8 cellular contexts compared by ENCODE assay signal in genomic region chr1:26692793-26693490, GRCh38. TPM values are rescaled to one million over a fixed set of nuclear protein-coding genes. Genes with fewer than 3 reads are reported as not detected.
DNase-seq lines count a peak whose midpoint lies in the region; TF ChIP-seq lines count a peak whose summit lies in the region.

No MANE protein-coding gene starts in this region.

- peaks cover 5% of the 10 kb centered on the region for H3K27me3 Mint-ChIP-seq in endothelial cell (ENCODE audit: unreplicated experiment)

- TF ChIP-seq CTCF in OCI-LY1 (IDR thresholded peaks at IDR 0.05; ENCODE audit: low read length), result no peak; the same call in 1 of the 2 replicates
- TF ChIP-seq CTCF in endothelial cell (IDR thresholded peaks at IDR 0.05; ENCODE audit: unreplicated experiment), result no peak

- no peaks in the 10 kb centered on the region for H3K9me2 ChIP-seq in OCI-LY1 (ENCODE audit: low read depth, low read length)

- H3K9ac ChIP-seq in HUES64 (ENCODE audit: low read depth, low read length) (peak overlapping the region; percentile 81), OCI-LY1 (ENCODE audit: low read length) (peak overlapping the region; percentile 87)

- peak overlapping the region; percentile 53 for H2AFZ ChIP-seq in ACC112 (ENCODE audit: low read length, unreplicated experiment)
- no peak overlapping the region for H2AFZ ChIP-seq in OCI-LY1 (ENCODE audit: low read length)

- H3F3A ChIP-seq in OCI-LY1 (ENCODE audit: insufficient read depth, low read length), result no peaks in the 10 kb centered on the region

- no peaks in the 10 kb centered on the region for H3K9me3 Mint-ChIP-seq in endothelial cell (ENCODE audit: unreplicated experiment)

- H4K20me1 ChIP-seq in OCI-LY1 (ENCODE audit: insufficient read depth, low read length), result no peaks in the 10 kb centered on the region

- WGBS in HUES64, result under 1% methylated on average over 34 of the region's 34 CpGs

- H3K9me3 ChIP-seq in HUES64 (ENCODE audit: insufficient read depth, low read depth, low read length), result no peaks in the 10 kb centered on the region
- H3K9me3 ChIP-seq in OCI-LY1 (ENCODE audit: low read length), result no peaks in the 10 kb centered on the region

- H3K27ac ChIP-seq in ACC112 (ENCODE audit: low read depth, low read length) (peak overlapping the region; percentile 91), HUES64 (ENCODE audit: low read depth, low read length) (peak overlapping the region; percentile 94), OCI-LY1 (ENCODE audit: low read depth, low read length, poor library complexity, severe bottlenecking) (peak overlapping the region; percentile 92)

- peaks cover 29% of the 10 kb centered on the region for H3K4me1 Mint-ChIP-seq in endothelial cell (ENCODE audit: unreplicated experiment)

- H3K27me3 ChIP-seq in ACC112 (ENCODE audit: insufficient read depth, low read length), result no peaks in the 10 kb centered on the region
- H3K27me3 ChIP-seq in HUES64 (ENCODE audit: insufficient read depth, low read length), result no peaks in the 10 kb centered on the region
- no peaks in the 10 kb centered on the region for H3K27me3 ChIP-seq in OCI-LY1 (ENCODE audit: insufficient read depth, low read length)

- H3K4me3 Mint-ChIP-seq in endothelial cell (ENCODE audit: unreplicated experiment), result peak overlapping the region; percentile 92

- DNase-seq in activated CD8-positive, alpha-beta memory T cell treated with anti-CD3 and anti-CD28 coated beads, Interleukin-2, amount 50 U/mL, for 48 hours, result peak; percentile 89
- DNase-seq in endothelial cell (ENCODE audit: low spot score), result peak; percentile 93
- DNase-seq in mesenteric fat pad (ENCODE audit: low spot score), result peak; percentile 93
- peak; percentile 73 for DNase-seq in stimulated activated CD8-positive, alpha-beta memory T cell treated with anti-CD3 and anti-CD28 coated beads, Interleukin-12 subunit alpha, Interleukin-12 subunit beta, amount 100 ng/mL, for 4 hours (ENCODE audit: low read depth)

- H3K4me3 ChIP-seq in ACC112 (ENCODE audit: low read depth, low read length), result peak overlapping the region; percentile 83
- H3K4me3 ChIP-seq in HUES64 (ENCODE audit: low read length), result peak overlapping the region; percentile 69
- peak overlapping the region; percentile 88 for H3K4me3 ChIP-seq in OCI-LY1 (ENCODE audit: low read depth, low read length, poor library complexity, severe bottlenecking)

- peak overlapping the region; percentile 99 for H3K27ac Mint-ChIP-seq in endothelial cell (ENCODE audit: unreplicated experiment)

- no peaks in the 10 kb centered on the region for H3K36me3 Mint-ChIP-seq in endothelial cell (ENCODE audit: low read depth, unreplicated experiment)

- peak; percentile 59 for TF ChIP-seq POLR2A in GM18951 (IDR thresholded peaks at IDR 0.05; ENCODE audit: extremely low read depth, insufficient read depth, insufficient read length)

- peak overlapping the region; percentile 85 for H3K4me2 ChIP-seq in OCI-LY1 (ENCODE audit: low read length)

- H3K4me1 ChIP-seq in ACC112 (ENCODE audit: control insufficient read depth, insufficient read depth, low read length, unreplicated experiment) (peaks cover 31% of the 10 kb centered on the region), HUES64 (ENCODE audit: insufficient read depth, low read length) (peaks cover 23% of the 10 kb centered on the region), OCI-LY1 (ENCODE audit: insufficient read depth, low read length, severe bottlenecking) (peaks cover 32% of the 10 kb centered on the region)

- in situ Hi-C loops in GM18951 (cut with MboI; ENCODE audit: low sequenced_read_pairs, unreplicated experiment), result no loop called here

- H3K36me3 ChIP-seq in ACC112 (ENCODE audit: insufficient read depth, low read length) (no peaks in the 10 kb centered on the region), HUES64 (ENCODE audit: insufficient read depth, low read length) (no peaks in the 10 kb centered on the region), OCI-LY1 (ENCODE audit: insufficient read depth, low read length) (peaks cover 8% of the 10 kb centered on the region)

- H3K79me2 ChIP-seq in ACC112 (ENCODE audit: control insufficient read depth, insufficient read depth, low read length, unreplicated experiment) (peaks cover 29% of the 10 kb centered on the region), OCI-LY1 (ENCODE audit: insufficient read depth, low read length) (peaks cover 17% of the 10 kb centered on the region)

RNA-seq across cellular contexts. Expression of gene ARID1A, which starts 2.9 kb away (rescaled TPM):
- polyA plus RNA-seq in HUES64 (2013, experiment 1 of 2), result 57.4 TPM
- polyA plus RNA-seq in HUES64 (2013, experiment 2 of 2), result 60.9 TPM
- total RNA-seq in endothelial cell (ENCODE audit: unreplicated experiment) (115 TPM), mesenteric fat pad (64.2 TPM)

Comparison
In these comparisons a context has a peak if more than half of its experiments do, and no peak if none do; other contexts are left out.
1. Peak in every context shown above with its lines: DNase-seq, H3K4me3 ChIP-seq and H3K27ac ChIP-seq.